ENCODE assay signal across 9 cellular contexts in genomic region chr9:114348261-114348905, GRCh38. TPM values are rescaled to one million over a fixed set of nuclear protein-coding genes. Genes with fewer than 3 reads are reported as not detected.
DNase-seq lines count a peak whose midpoint lies in the region; FAIRE-seq and TF ChIP-seq lines count a peak whose summit lies in the region.
"Had no signal": no experiment of that assay in that cellular context is flagged by ENCODE, and none has a peak within 500 bp of the region (broad histone marks: within the 10 kb centered on the region; RNA-seq: fewer than 3 reads in every experiment).

No MANE protein-coding gene starts in this region.

- no peak overlapping the region for H3K4ac ChIP-seq in H1 (replicated peaks; ENCODE audit: insufficient read length, low read depth, low read length)

- H3K56ac ChIP-seq in H1 (replicated peaks; ENCODE audit: insufficient read length, low read depth, low read length): no peak overlapping the region

- no peak overlapping the region for H2BK15ac ChIP-seq in H1 (ENCODE audit: low read length)

- H3K4me2 ChIP-seq in H1 (ENCODE audit: insufficient read depth in 1 of 2, low read depth in 2 of 2, low read length in 2 of 2): peak overlapping the region in 1 of 2 experiments; percentile 59; a peak in 2 of 4 replicates

- peaks cover 0 to 23% (median 13%) of the 10 kb centered on the region in 4 donors for H3K4me1 ChIP-seq in Peyer's patch
- peaks cover 4 to 11% (median 8%) of the 10 kb centered on the region in 4 experiments; a peak in 6 of 7 replicates for H3K4me1 ChIP-seq in H1 (replicated peaks in 1 of 4; ENCODE audit: control insufficient read depth in 3 of 4, insufficient read depth in 4 of 4, low read length in 3 of 4)
- H3K4me1 ChIP-seq in sigmoid colon: peaks cover 0 to 51% (median 36%) of the 10 kb centered on the region in 4 donors

- H3K4me3 ChIP-seq in Peyer's patch (no peak overlapping the region), H1 (ENCODE audit: extremely low read depth in 1 of 4, insufficient read depth in 2 of 4, low read depth in 3 of 4, low read length in 4 of 4) (no peak overlapping the region), sigmoid colon (no peak overlapping the region)

- H2BK120ac ChIP-seq in H1 (replicated peaks; ENCODE audit: low read depth, low read length): no peak overlapping the region

- H3K27ac ChIP-seq in Peyer's patch (peak overlapping the region; percentile 41 to 78 (median 60)), H1 (ENCODE audit: low read depth, low read length) (no peak overlapping the region), sigmoid colon (peak overlapping the region; percentile 75 to 84 (median 81))

- no peaks in the 10 kb centered on the region for H3K79me1 ChIP-seq in H1 (ENCODE audit: low read depth, low read length)

- H2AK5ac ChIP-seq in H1 (ENCODE audit: low read depth, low read length): no peak overlapping the region

- DNase-seq in GM12891 (ENCODE audit: insufficient read length, low spot score): no peak
- no peak for DNase-seq in Peyer's patch
- DNase-seq in H1 (ENCODE audit: low read depth in 1 of 2, low spot score in 2 of 2): no peak
- DNase-seq in sigmoid colon: no peak
- DNase-seq in stimulated activated CD4-positive, alpha-beta T cell treated with anti-CD3 and anti-CD28 coated beads, Interleukin-2, amount 100 ng/mL, for 24 hours: no peak
- no peak for DNase-seq in GF-D8 (lab: John Stamatoyannopoulos, UW)
- no peak for DNase-seq in glomerular visceral epithelial cell (ENCODE audit: extremely low spot score)
- no peak for DNase-seq in central memory CD4-positive, alpha-beta T cell

- H4K5ac ChIP-seq in H1 (ENCODE audit: insufficient read length, low read depth, low read length): no peak overlapping the region

- no peak overlapping the region for H2AFZ ChIP-seq in H1 (ENCODE audit: low read length)

- no peaks in the 10 kb centered on the region for H3K9me3 ChIP-seq in Peyer's patch
- no peaks in the 10 kb centered on the region for H3K9me3 ChIP-seq in H1 (ENCODE audit: insufficient read depth in 2 of 2, low read depth in 1 of 2, low read length in 1 of 2)
- H3K9me3 ChIP-seq in sigmoid colon: no peaks in the 10 kb centered on the region

- no peak overlapping the region for H2BK20ac ChIP-seq in H1 (ENCODE audit: low read length)

- H2BK12ac ChIP-seq in H1 (ENCODE audit: low read depth, low read length): no peak overlapping the region

- H3K27me3 ChIP-seq in Peyer's patch (no peaks in the 10 kb centered on the region), H1 (replicated peaks in 1 of 4; ENCODE audit: control insufficient read depth in 3 of 4, extremely low read depth in 1 of 4, insufficient read depth in 3 of 4, low read length in 3 of 4) (no peaks in the 10 kb centered on the region), sigmoid colon (no peaks in the 10 kb centered on the region)

- H3K18ac ChIP-seq in H1 (ENCODE audit: extremely low read depth, low read length): no peak overlapping the region

- H4K8ac ChIP-seq in H1 (ENCODE audit: extremely low read depth, insufficient read depth, low read length): no peak overlapping the region; the same call in 1 of the 2 replicates

- intact Hi-C loops in sigmoid colon (cut with DNase I): loop anchor here (2.0 kb wide), 3 partner anchors 40 to 156 kb away; partner anchors contain the start of gene WHRN

- H2BK5ac ChIP-seq in H1 (ENCODE audit: low read depth, low read length): peak overlapping the region; percentile 85

- POLR2A ChIA-PET in H1 (lab: Charles Lee; ENCODE audit: partially characterized antibody): interaction anchor here (0.6 to 1.9 kb wide), 9 partner anchors 8 to 240 kb away, joined by 3 to 6 read pairs (median 4); no protein-coding TSS in a partner anchor

- peaks cover 0 to 91% (median 7%) of the 10 kb centered on the region in 3 donors for H3K36me3 ChIP-seq in Peyer's patch
- peaks cover 13 to 82% (median 51%) of the 10 kb centered on the region in 4 experiments; a peak in 7 of 8 replicates for H3K36me3 ChIP-seq in H1 (ENCODE audit: control insufficient read depth in 2 of 4, insufficient read depth in 4 of 4, low read length in 3 of 4)
- peaks cover 14 to 80% (median 21%) of the 10 kb centered on the region in 4 donors for H3K36me3 ChIP-seq in sigmoid colon

- TF ChIP-seq CTCF in Peyer's patch (IDR thresholded peaks at IDR 0.05) (no peak), H1 (IDR thresholded peaks at IDR 0.05; ENCODE audit: control extremely low read depth in 1 of 3, insufficient read depth in 1 of 3, low read depth in 1 of 3, low read length in 3 of 3) (no peak), sigmoid colon (IDR thresholded peaks at IDR 0.05) (no peak)

- no peaks in the 10 kb centered on the region for H3K79me2 ChIP-seq in H1 (ENCODE audit: control insufficient read depth in 1 of 2, insufficient read depth in 2 of 2, low read length in 2 of 2)

- TF ChIP-seq EP300 in H1 (IDR thresholded peaks at IDR 0.05; ENCODE audit: borderline replicate concordance in 1 of 2, low read depth in 2 of 2, low read length in 2 of 2): no peak
- no peak for TF ChIP-seq EP300 in sigmoid colon (IDR thresholded peaks at IDR 0.05)

- FAIRE-seq in GM12891 (lab: Jason Lieb, UNC) (peak; percentile 26), H1 (lab: Jason Lieb, UNC) (no peak)

- no peaks in the 10 kb centered on the region for H4K20me1 ChIP-seq in H1 (replicated peaks in 1 of 2; ENCODE audit: control insufficient read depth in 1 of 2, insufficient read depth in 2 of 2, low read length in 2 of 2)

- H3K14ac ChIP-seq in H1 (ENCODE audit: insufficient read length): no peak overlapping the region

- TF ChIP-seq POLR2A in GM12891 (IDR thresholded peaks at IDR 0.05; ENCODE audit: low read depth, low read length) (no peak), Peyer's patch (IDR thresholded peaks at IDR 0.05) (no peak), H1 (IDR thresholded peaks at IDR 0.05; ENCODE audit: control extremely low read depth in 1 of 2, low read depth in 2 of 2, low read length in 2 of 2) (no peak), sigmoid colon (IDR thresholded peaks at IDR 0.05) (no peak)

- no peak overlapping the region for H4K91ac ChIP-seq in H1 (replicated peaks; ENCODE audit: insufficient read length, low read length)

- WGBS in H1 (ENCODE audit: extremely low coverage in 1 of 2, insufficient coverage in 1 of 2, insufficient read length in 1 of 2, insufficient replicate concordance in 2 of 2, low coverage in 1 of 2, low lambda C conversion rate in 2 of 2, missing lambda C conversion rate in 1 of 2), 2 experiments: 87% methylated on average over 12 of the region's 12 CpGs; no CpG with 5 or more reads in 1 of the 2 experiments
- WGBS in sigmoid colon, 2 donors: 84 to 87% methylated on average over 12 of the region's 12 CpGs

- no peak overlapping the region for H3K23ac ChIP-seq in H1 (ENCODE audit: insufficient read length)

- H3K9ac ChIP-seq in H1 (replicated peaks in 1 of 4; ENCODE audit: extremely low read depth in 1 of 4, low read depth in 3 of 4, low read length in 3 of 4): no peak overlapping the region; a peak in 1 of 7 replicates

- H3K23me2 ChIP-seq in H1 (ENCODE audit: low read depth, low read length): no peaks in the 10 kb centered on the region

- no peak for TF ChIP-seq RAD21 in H1 (IDR thresholded peaks at IDR 0.05 in 1 of 2, conservative IDR thresholded peaks at IDR 0.05 in 1 of 2; ENCODE audit: low read depth in 2 of 2, low read length in 2 of 2)

- CTCF ChIA-PET in H1 (lab: Charles Lee; ENCODE audit: partially characterized antibody): interaction anchor here (0.7 to 4.5 kb wide), 3 partner anchors 8 to 213 kb away, joined by 3 to 21 read pairs (median 4); no protein-coding TSS in a partner anchor

TF ChIP-seq in H1, 55 proteins besides CTCF, POLR2A, EP300 and RAD21 (continues in another document):
- TF ChIP-seq CHD2 (IDR thresholded peaks at IDR 0.05; ENCODE audit: low read length) (no peak), JUN (IDR thresholded peaks at IDR 0.05; ENCODE audit: low read depth, low read length) (no peak)

RNA-seq across cellular contexts. Expression of gene ORM2, which starts 18.7 kb away (rescaled TPM):
- polyA plus RNA-seq in GM12891 (2012; ENCODE audit: low read depth, missing spikeins): not detected
- total RNA-seq in Peyer's patch (not detected), sigmoid colon (not detected)
- 0.90 TPM in 1 of 2 replicates, not detected in the other for total RNA-seq in H1 (2021; fragmentation: NEBNext Ultra II Directional; extraction: Animal tissue kit (Norgen Biotek cat#: 25700))
- polyA plus RNA-seq in H1 (2011; rRNA removed) (0.66 and 1.3 TPM in 2 replicates), sigmoid colon (under 1 TPM in 1 of 3 donors, not detected in 2; 0.38 TPM)
- 1.1 TPM for polyA plus RNA-seq in H1 (2011; cell fraction: cytosol; rRNA removed)
- polyA plus RNA-seq in H1 (2011; cell fraction: nucleus; rRNA removed): 0.17 TPM
- 1.0 to 1.8 TPM (median 1.5 TPM) in 4 replicates for polyA plus RNA-seq in H1 (2012, experiment 1 of 2)
- 0.33 TPM for polyA plus RNA-seq in H1 (2012, experiment 2 of 2)
- polyA plus RNA-seq in H1 (2013, experiment 1 of 2): 0.24 TPM
- 0.29 TPM for polyA plus RNA-seq in H1 (2013, experiment 2 of 2)
- polyA minus RNA-seq in H1 (2011; rRNA and poly(A)+ RNA removed): 0.51 TPM in 1 of 2 replicates, not detected in the other
- not detected for polyA minus RNA-seq in H1 (2011; cell fraction: cytosol; rRNA and poly(A)+ RNA removed)
- not detected for polyA minus RNA-seq in H1 (2011; cell fraction: nucleus; rRNA and poly(A)+ RNA removed)
- total RNA-seq: occipital lobe had no signal

RNA-seq across cellular contexts. Expression of gene ORM1, which starts 25.5 kb away (rescaled TPM):
- polyA plus RNA-seq in GM12891 (2012; ENCODE audit: low read depth, missing spikeins): not detected
- not detected for total RNA-seq in Peyer's patch
- not detected in 2 replicates for total RNA-seq in H1 (2021; fragmentation: NEBNext Ultra II Directional; extraction: Animal tissue kit (Norgen Biotek cat#: 25700))
- polyA plus RNA-seq in H1 (2011; rRNA removed): 0.32 TPM in 1 of 2 replicates, not detected in the other
- not detected for polyA plus RNA-seq in H1 (2011; cell fraction: cytosol; rRNA removed)
- not detected for polyA plus RNA-seq in H1 (2011; cell fraction: nucleus; rRNA removed)
- not detected in 4 replicates for polyA plus RNA-seq in H1 (2012, experiment 1 of 2)
- not detected for polyA plus RNA-seq in H1 (2012, experiment 2 of 2)
- polyA plus RNA-seq in H1 (2013, experiment 1 of 2): not detected
- not detected for polyA plus RNA-seq in H1 (2013, experiment 2 of 2)
- polyA minus RNA-seq in H1 (2011; rRNA and poly(A)+ RNA removed): not detected in 2 replicates
- not detected for polyA minus RNA-seq in H1 (2011; cell fraction: cytosol; rRNA and poly(A)+ RNA removed)
- not detected for polyA minus RNA-seq in H1 (2011; cell fraction: nucleus; rRNA and poly(A)+ RNA removed)
- total RNA-seq in sigmoid colon: not detected
- 1 to 10 TPM in 2 of 3 donors, not detected in 1; 1.1 to 1.8 TPM for polyA plus RNA-seq in sigmoid colon
- total RNA-seq: occipital lobe had no signal

RNA-seq across cellular contexts. Expression of gene AKNA, which starts 39.4 kb away (rescaled TPM):
- 46.5 TPM for polyA plus RNA-seq in GM12891 (2012; ENCODE audit: low read depth, missing spikeins)
- 100 to 1,000 TPM in 1 of 4 donors, 10 to 100 TPM in 3; 41.7 to 174 (median 75.0) TPM for total RNA-seq in Peyer's patch
- 25.9 and 27.4 TPM in 2 replicates for total RNA-seq in H1 (2021; fragmentation: NEBNext Ultra II Directional; extraction: Animal tissue kit (Norgen Biotek cat#: 25700))
- polyA plus RNA-seq in H1 (2011; rRNA removed): 21.0 and 28.3 TPM in 2 replicates
- polyA plus RNA-seq in H1 (2011; cell fraction: cytosol; rRNA removed): 18.3 TPM
- 62.7 TPM for polyA plus RNA-seq in H1 (2011; cell fraction: nucleus; rRNA removed)
- polyA plus RNA-seq in H1 (2012, experiment 1 of 2): 16.3 to 28.1 TPM (median 25.3 TPM) in 4 replicates
- 16.4 TPM for polyA plus RNA-seq in H1 (2012, experiment 2 of 2)
- 16.0 TPM for polyA plus RNA-seq in H1 (2013, experiment 1 of 2)
- polyA plus RNA-seq in H1 (2013, experiment 2 of 2): 15.2 TPM
- 21.8 and 26.9 TPM in 2 replicates for polyA minus RNA-seq in H1 (2011; rRNA and poly(A)+ RNA removed)
- polyA minus RNA-seq in H1 (2011; cell fraction: cytosol; rRNA and poly(A)+ RNA removed): 32.5 TPM
- polyA minus RNA-seq in H1 (2011; cell fraction: nucleus; rRNA and poly(A)+ RNA removed): 36.8 TPM
- 10 to 100 TPM; 13.6 to 18.6 (median 17.7) TPM for total RNA-seq in sigmoid colon
- 10 to 100 TPM in 2 of 3 donors, 1 to 10 TPM in 1; 9.9 to 81.6 (median 10.2) TPM for polyA plus RNA-seq in sigmoid colon
